25 cellular contexts compared by ENCODE assay signal in the genomic region with DNA sequence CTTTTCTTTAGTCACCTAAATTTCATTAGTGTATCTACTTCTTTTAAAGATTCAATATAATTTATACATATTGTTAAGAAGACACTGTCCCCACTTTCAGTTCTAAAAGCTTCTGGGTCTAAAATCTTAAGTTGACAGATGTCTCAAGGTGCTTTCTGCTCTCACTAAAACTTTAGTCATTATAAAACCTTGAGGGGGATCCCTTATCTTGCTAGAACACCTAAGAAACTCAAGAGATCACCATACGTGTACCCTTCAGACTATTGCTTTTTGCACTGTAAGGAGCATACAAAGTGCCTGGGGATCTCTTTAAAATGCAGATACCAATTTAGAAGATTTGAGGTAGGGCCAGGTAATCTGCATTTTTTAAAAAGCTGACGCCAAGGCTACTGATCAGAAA. TPM values are rescaled to one million over a fixed set of nuclear protein-coding genes. Genes with fewer than 3 reads are reported as not detected.
DNase-seq lines count a peak whose midpoint lies in the region; ATAC-seq and TF ChIP-seq lines count a peak whose summit lies in the region.
"Had no signal": no experiment of that assay in that cellular context is flagged by ENCODE, and none has a peak within 500 bp of the region (broad histone marks: within the 10 kb centered on the region; RNA-seq: fewer than 3 reads in every experiment).

No MANE protein-coding gene starts in this region.

- H3K4me3 Mint-ChIP-seq in CD4-positive, alpha-beta memory T cell = no peak overlapping the region
- H3K4me3 Mint-ChIP-seq in glutamatergic neuron (ENCODE audit: unreplicated experiment) = no peak overlapping the region
- H3K4me3 Mint-ChIP-seq: CD8-positive, alpha-beta memory T cell; T-cell had no signal

- POLR2A ChIA-PET in CD4-positive, alpha-beta memory T cell (lab: Charles Lee; ENCODE audit: partially characterized antibody) = no interaction called here

- no peaks in the 10 kb centered on the region for H3K27me3 Mint-ChIP-seq in CD4-positive, alpha-beta memory T cell
- no peaks in the 10 kb centered on the region for H3K27me3 Mint-ChIP-seq in glutamatergic neuron (ENCODE audit: unreplicated experiment)

- DNase-seq in GM12865 (ENCODE audit: low read depth) (peak; percentile 14), mucosa of gallbladder (ENCODE audit: low spot score) (no peak), glutamatergic neuron (no peak), Right ventricle myocardium superior (no peak)
- no peak for DNase-seq in CD4-positive, alpha-beta memory T cell
- DNase-seq: Calu3; CD8-positive, alpha-beta memory T cell; DMS153; KBM-7; MM.1S; NCI-H1048; NCI-H1417 treated with DMSO at 0.1 percent for 48 hours; NCI-H187 treated with DMSO at 0.1 percent for 48 hours; NCI-H2227 treated with DMSO at 0.1 percent for 48 hours; NCI-H510A; NCI-H748 treated with DMSO at 0.1 percent for 48 hours; Peyer's patch; SJCRH30; T-cell had no signal

- CTCF ChIA-PET in CD4-positive, alpha-beta memory T cell (lab: Charles Lee; ENCODE audit: partially characterized antibody) = interaction anchor here (1.0 kb wide), 1 partner anchor 15 kb away, joined by 3 read pairs; no protein-coding TSS in a partner anchor

- no peaks in the 10 kb centered on the region for H3K36me3 Mint-ChIP-seq in CD4-positive, alpha-beta memory T cell
- no peaks in the 10 kb centered on the region for H3K36me3 Mint-ChIP-seq in glutamatergic neuron (ENCODE audit: unreplicated experiment)
- H3K36me3 Mint-ChIP-seq: CD8-positive, alpha-beta memory T cell; T-cell had no signal

- H3K9me3 Mint-ChIP-seq in CD4-positive, alpha-beta memory T cell = no peaks in the 10 kb centered on the region
- no peaks in the 10 kb centered on the region for H3K9me3 Mint-ChIP-seq in glutamatergic neuron (ENCODE audit: unreplicated experiment)
- H3K9me3 Mint-ChIP-seq: CD8-positive, alpha-beta memory T cell; T-cell had no signal

- H3K4me3 ChIP-seq in GM12865 (ENCODE audit: low read depth, low read length) = no peak overlapping the region
- no peak overlapping the region for H3K4me3 ChIP-seq in neutrophil (ENCODE audit: low read depth in 1 of 2, low read length in 1 of 2)
- H3K4me3 ChIP-seq in CD4-positive, alpha-beta memory T cell (ENCODE audit: low read length in 2 of 2) = no peak overlapping the region
- H3K4me3 ChIP-seq: A549, BLaER1, Peyer's patch, SJCRH30 had no signal

- ATAC-seq in GM21786 (IDR thresholded peaks at IDR 0.05; ENCODE audit: unreplicated experiment) (peak; percentile 45), HG03108 (IDR thresholded peaks at IDR 0.05; ENCODE audit: unreplicated experiment) (peak; percentile 39), Right ventricle myocardium superior (ENCODE audit: poor library complexity) (no peak)
- ATAC-seq: A549, HCT116, T-cell had no signal

- intact Hi-C loops in CD4-positive, alpha-beta memory T cell (cut with micrococcal nuclease) = no loop called here
- intact Hi-C loops in Right ventricle myocardium superior (cut with DNase I) = no loop called here

- H3K27ac ChIP-seq in neutrophil = peak overlapping the region; percentile 86
- no peak overlapping the region for H3K27ac ChIP-seq in CD4-positive, alpha-beta memory T cell (ENCODE audit: low read depth, low read length)
- H3K27ac ChIP-seq: A549, BLaER1, Peyer's patch, SJCRH30 had no signal

- TF ChIP-seq CTCF in GM12865 (IDR thresholded peaks at IDR 0.05; ENCODE audit: insufficient read depth, low read depth, low read length, missing control alignments) = no peak
- TF ChIP-seq CTCF in neutrophil (IDR thresholded peaks at IDR 0.05) = no peak
- no peak for TF ChIP-seq CTCF in glutamatergic neuron (IDR thresholded peaks at IDR 0.05; ENCODE audit: partially characterized antibody, unreplicated experiment)

- H3K9me3 ChIP-seq in neutrophil = no peaks in the 10 kb centered on the region
- no peaks in the 10 kb centered on the region for H3K9me3 ChIP-seq in CD4-positive, alpha-beta memory T cell (ENCODE audit: control insufficient read depth in 1 of 2, low read length in 2 of 2)
- H3K9me3 ChIP-seq: A549, Peyer's patch, SJCRH30 had no signal

- peaks cover 79 to 93% of the 10 kb centered on the region in 2 experiments for H3K4me1 ChIP-seq in neutrophil (ENCODE audit: control insufficient read depth in 1 of 2, insufficient read depth in 1 of 2, low read depth in 1 of 2, low read length in 1 of 2)
- H3K4me1 ChIP-seq in CD4-positive, alpha-beta memory T cell (ENCODE audit: insufficient read depth, low read length) = no peaks in the 10 kb centered on the region
- H3K4me1 ChIP-seq: A549, SJCRH30 had no signal

- no peaks in the 10 kb centered on the region for H3K27me3 ChIP-seq in neutrophil
- H3K27me3 ChIP-seq in CD4-positive, alpha-beta memory T cell (ENCODE audit: insufficient read depth, low read length) = no peaks in the 10 kb centered on the region
- H3K27me3 ChIP-seq: BLaER1, Peyer's patch, SJCRH30 had no signal

- no peak overlapping the region for H3K27ac Mint-ChIP-seq in CD4-positive, alpha-beta memory T cell
- no peak overlapping the region for H3K27ac Mint-ChIP-seq in glutamatergic neuron (ENCODE audit: unreplicated experiment)
- H3K27ac Mint-ChIP-seq: CD8-positive, alpha-beta memory T cell; T-cell had no signal

- peaks cover 0 to 2% (median under 1%) of the 10 kb centered on the region in 4 donors for H3K4me1 Mint-ChIP-seq in CD4-positive, alpha-beta memory T cell
- peaks cover 2% of the 10 kb centered on the region for H3K4me1 Mint-ChIP-seq in glutamatergic neuron (ENCODE audit: low read depth, unreplicated experiment)
- H3K4me1 Mint-ChIP-seq: CD8-positive, alpha-beta memory T cell had no signal

- peaks cover 11% of the 10 kb centered on the region for H3K36me3 ChIP-seq in neutrophil
- no peaks in the 10 kb centered on the region for H3K36me3 ChIP-seq in CD4-positive, alpha-beta memory T cell (ENCODE audit: insufficient read depth, low read length)
- H3K36me3 ChIP-seq: BLaER1, Peyer's patch, SJCRH30 had no signal

RNA-seq across cellular contexts. Expression of gene CYBB, which starts 30.1 kb away (rescaled TPM):
- total RNA-seq in mucosa of gallbladder (41.8 TPM), glutamatergic neuron (ENCODE audit: unreplicated experiment) (0.61 TPM), Right ventricle myocardium superior (28.8 TPM)
- total RNA-seq in CD4-positive, alpha-beta memory T cell = 1 to 10 TPM; 6.3 to 8.1 TPM
- under 1 TPM; 0.05 to 0.94 TPM for polyA plus RNA-seq in CD4-positive, alpha-beta memory T cell
- total RNA-seq: SJCRH30 had no signal
- polyA plus RNA-seq: CD8-positive, alpha-beta memory T cell had no signal

RNA-seq across cellular contexts. Expression of gene DYNLT3, which starts 37.4 kb away (rescaled TPM):
- total RNA-seq in mucosa of gallbladder (65.8 TPM), glutamatergic neuron (ENCODE audit: unreplicated experiment) (13.4 TPM), Right ventricle myocardium superior (13.6 TPM)
- 10 to 100 TPM; 38.5 to 41.5 TPM for total RNA-seq in CD4-positive, alpha-beta memory T cell
- polyA plus RNA-seq in CD4-positive, alpha-beta memory T cell = 10 to 100 TPM; 53.3 to 71.8 TPM
- total RNA-seq: SJCRH30 had no signal
